8 cellular contexts compared by ENCODE assay signal in genomic region chr6:27892596-27893058, GRCh38. TPM values are rescaled to one million over a fixed set of nuclear protein-coding genes. Genes with fewer than 3 reads are reported as not detected.
DNase-seq lines count a peak whose midpoint lies in the region; ATAC-seq and TF ChIP-seq lines count a peak whose summit lies in the region.

No MANE protein-coding gene starts in this region.

- no peak overlapping the region for H2AFZ ChIP-seq in MM.1S (ENCODE audit: low read length)

- H3K9me3 ChIP-seq in CD8-positive, alpha-beta T cell (ENCODE audit: low read length): no peaks in the 10 kb centered on the region
- no peaks in the 10 kb centered on the region for H3K9me3 ChIP-seq in MM.1S (replicated peaks; ENCODE audit: insufficient read depth, low read length)
- no peaks in the 10 kb centered on the region for H3K9me3 ChIP-seq in ectodermal cell (ENCODE audit: control insufficient read depth, low read length)
- no peaks in the 10 kb centered on the region for H3K9me3 ChIP-seq in neutrophil

- no peaks in the 10 kb centered on the region for H3K27me3 ChIP-seq in CD8-positive, alpha-beta T cell (ENCODE audit: insufficient read depth, low read length)
- H3K27me3 ChIP-seq in MM.1S (replicated peaks; ENCODE audit: insufficient read depth, low read length) (no peaks in the 10 kb centered on the region), ectodermal cell (ENCODE audit: control insufficient read depth, insufficient read depth, low read length, poor library complexity, severe bottlenecking) (no peaks in the 10 kb centered on the region), neutrophil (peaks cover 7% of the 10 kb centered on the region)

- H3K27me3 Mint-ChIP-seq in CD8-positive, alpha-beta T cell (ENCODE audit: low read depth): no peaks in the 10 kb centered on the region
- H3K27me3 Mint-ChIP-seq in type B pancreatic cell: no peaks in the 10 kb centered on the region

- no peaks in the 10 kb centered on the region for H4K20me1 ChIP-seq in MM.1S (ENCODE audit: insufficient read depth, low read length)

- H3F3A ChIP-seq in MM.1S (ENCODE audit: insufficient read depth, low read length): peaks cover 57% of the 10 kb centered on the region

- POLR2A ChIA-PET in CD8-positive, alpha-beta T cell (lab: Charles Lee): interaction anchor here (0.6 to 6.1 kb wide), 54 partner anchors 10 to 1873 kb away, joined by 3 to 448 read pairs (median 7); partner anchors contain the start of gene ZKSCAN3

- no peaks in the 10 kb centered on the region for H3K9me2 ChIP-seq in MM.1S (replicated peaks; ENCODE audit: insufficient read depth, low read length)

- CTCF ChIA-PET in CD8-positive, alpha-beta T cell (lab: Charles Lee): interaction anchor here (0.8 to 7.6 kb wide), 12 partner anchors 10 to 731 kb away, joined by 3 to 176 read pairs (median 6); a partner anchor contains a TSS

- no peaks in the 10 kb centered on the region for H3K36me3 ChIP-seq in CD8-positive, alpha-beta T cell (ENCODE audit: insufficient read depth, low read length)
- H3K36me3 ChIP-seq in MM.1S (replicated peaks; ENCODE audit: insufficient read depth, low read length): no peaks in the 10 kb centered on the region
- H3K36me3 ChIP-seq in ectodermal cell (ENCODE audit: control insufficient read depth, insufficient read depth, low read length): no peaks in the 10 kb centered on the region
- no peaks in the 10 kb centered on the region for H3K36me3 ChIP-seq in neutrophil

- peak overlapping the region; percentile 81 for H3K4me3 ChIP-seq in CD8-positive, alpha-beta T cell (ENCODE audit: low read depth, low read length)
- peak overlapping the region; percentile 78 for H3K4me3 ChIP-seq in MM.1S (ENCODE audit: low read length)
- peak overlapping the region; percentile 93 for H3K4me3 ChIP-seq in ectodermal cell (ENCODE audit: insufficient read depth, low read depth, low read length)
- H3K4me3 ChIP-seq in neutrophil (ENCODE audit: low read depth in 1 of 2, low read length in 1 of 2): peak overlapping the region; percentile 63 to 64

- H3K27ac ChIP-seq in CD8-positive, alpha-beta T cell (ENCODE audit: low read depth, low read length): peak overlapping the region; percentile 70
- H3K27ac ChIP-seq in MM.1S (ENCODE audit: low read length) (peak overlapping the region; percentile 98), ectodermal cell (ENCODE audit: insufficient read depth, low read depth, low read length, poor library complexity, severe bottlenecking) (peak overlapping the region; percentile 95), neutrophil (peak overlapping the region; percentile 73)

- H3K9me3 Mint-ChIP-seq in CD8-positive, alpha-beta T cell: peaks cover 2% of the 10 kb centered on the region
- no peaks in the 10 kb centered on the region for H3K9me3 Mint-ChIP-seq in type B pancreatic cell

- no peak for TF ChIP-seq CTCF in CD8-positive, alpha-beta T cell (IDR thresholded peaks at IDR 0.05)
- TF ChIP-seq CTCF in MM.1S (IDR thresholded peaks at IDR 0.05; ENCODE audit: low read length) (no peak), neutrophil (IDR thresholded peaks at IDR 0.05) (no peak), type B pancreatic cell (conservative IDR thresholded peaks at IDR 0.05) (no peak)

- peak overlapping the region; percentile 91 for H3K9ac ChIP-seq in MM.1S (ENCODE audit: low read length)

- intact Hi-C loops in CD8-positive, alpha-beta T cell (cut with DNase I, micrococcal nuclease): loop anchor here (1.0 to 10.0 kb wide), 17 partner anchors 20 to 1870 kb away; a partner anchor contains a TSS

- peaks cover 29% of the 10 kb centered on the region for H3K4me1 Mint-ChIP-seq in CD8-positive, alpha-beta T cell (ENCODE audit: low read depth)
- H3K4me1 Mint-ChIP-seq in type B pancreatic cell (ENCODE audit: unreplicated experiment): peaks cover 28% of the 10 kb centered on the region

- no peak overlapping the region for H3K27ac Mint-ChIP-seq in CD8-positive, alpha-beta T cell
- H3K27ac Mint-ChIP-seq in type B pancreatic cell: no peak overlapping the region

- DNase-seq in CD8-positive, alpha-beta T cell: no peak
- DNase-seq in MM.1S (no peak), type B pancreatic cell (ENCODE audit: extremely low spot score, unreplicated experiment) (no peak), NCI-H2196 (lab: John Stamatoyannopoulos, UW; ENCODE audit: unreplicated experiment) (no peak), NCI-H2029 (lab: John Stamatoyannopoulos, UW) (no peak)

- peaks cover 7% of the 10 kb centered on the region for H3K36me3 Mint-ChIP-seq in CD8-positive, alpha-beta T cell
- no peaks in the 10 kb centered on the region for H3K36me3 Mint-ChIP-seq in type B pancreatic cell

- peak; percentile 19 for ATAC-seq in CD8-positive, alpha-beta T cell
- no peak for ATAC-seq in GM21447 (IDR thresholded peaks at IDR 0.05; ENCODE audit: unreplicated experiment)

- H3K4me2 ChIP-seq in MM.1S (ENCODE audit: low read depth, low read length): peak overlapping the region; percentile 91

- no peak overlapping the region for H3K4me3 Mint-ChIP-seq in CD8-positive, alpha-beta T cell
- no peak overlapping the region for H3K4me3 Mint-ChIP-seq in type B pancreatic cell

- 0% methylated on average over 27 of the region's 27 CpGs for WGBS in ectodermal cell, 2 experiments

- no peaks in the 10 kb centered on the region for H3K79me2 ChIP-seq in MM.1S (ENCODE audit: low read length)

- peaks cover 18% of the 10 kb centered on the region for H3K4me1 ChIP-seq in CD8-positive, alpha-beta T cell (ENCODE audit: insufficient read depth, low read length)
- peaks cover 13% of the 10 kb centered on the region for H3K4me1 ChIP-seq in MM.1S (ENCODE audit: low read length)
- peaks cover 14% of the 10 kb centered on the region for H3K4me1 ChIP-seq in ectodermal cell (ENCODE audit: control insufficient read depth, insufficient read depth, low read length)
- H3K4me1 ChIP-seq in neutrophil (ENCODE audit: control insufficient read depth in 1 of 2, insufficient read depth in 1 of 2, low read depth in 1 of 2, low read length in 1 of 2): peaks cover 53 to 67% of the 10 kb centered on the region in 2 experiments

RNA-seq across cellular contexts. Expression of gene OR2B2, which starts 19.6 kb away (rescaled TPM):
- not detected for total RNA-seq in CD8-positive, alpha-beta T cell
- polyA plus RNA-seq in ectodermal cell (2013, experiment 1 of 4): not detected
- polyA plus RNA-seq in ectodermal cell (2013, experiment 2 of 4): not detected
- not detected for polyA plus RNA-seq in ectodermal cell (2013, experiment 3 of 4)
- not detected for polyA plus RNA-seq in ectodermal cell (2013, experiment 4 of 4)
- total RNA-seq in type B pancreatic cell (ENCODE audit: low replicate concordance): not detected in 2 replicates
